ENCODE assay signal across 8 cellular contexts in the genomic region with DNA sequence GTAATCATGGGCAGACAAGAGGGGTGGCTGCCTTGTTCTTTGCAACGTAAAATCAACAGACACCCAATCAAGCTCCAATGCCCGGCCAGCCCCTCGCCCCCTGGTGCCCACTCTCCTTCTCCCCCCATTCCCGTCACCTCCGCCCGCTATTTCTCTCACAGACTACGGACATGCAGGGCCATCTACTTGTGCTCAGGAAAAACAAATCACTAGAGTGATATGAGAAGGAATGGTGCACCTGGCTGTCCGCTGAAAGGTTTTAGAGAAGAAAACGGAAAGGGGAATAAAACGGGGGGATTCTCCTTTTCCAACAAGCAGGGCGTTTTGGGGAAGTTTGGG. TPM values are rescaled to one million over a fixed set of nuclear protein-coding genes. Genes with fewer than 3 reads are reported as not detected.
A peak's percentile ranks its signal among the peaks of the same experiment; 100 is the strongest.
DNase-seq lines count a peak whose midpoint lies in the region; ATAC-seq and TF ChIP-seq lines count a peak whose summit lies in the region.

No MANE protein-coding gene starts in this region.

- H3K23ac ChIP-seq in trophoblast cell (ENCODE audit: low read length), result no peak overlapping the region

- no peak overlapping the region for H2AFZ ChIP-seq in trophoblast cell (ENCODE audit: insufficient read depth, low read length, poor library complexity)

- no peak overlapping the region for H2BK120ac ChIP-seq in trophoblast cell (ENCODE audit: insufficient read depth, low read length, poor library complexity)

- no peak for TF ChIP-seq CTCF in GM06990 (IDR thresholded peaks at IDR 0.05; ENCODE audit: insufficient read depth, low read length, poor library complexity, severe bottlenecking)
- TF ChIP-seq CTCF in Panc1 (IDR thresholded peaks at IDR 0.05), result no peak

- H2BK12ac ChIP-seq in trophoblast cell (ENCODE audit: low read length), result no peak overlapping the region

- no peak overlapping the region for H2AK5ac ChIP-seq in trophoblast cell (ENCODE audit: low read length)

- no peak for DNase-seq in GM06990 (ENCODE audit: extremely low read depth, insufficient read length)
- no peak for DNase-seq in Panc1 (ENCODE audit: low read depth, low spot score)
- no peak for DNase-seq in trophoblast cell
- no peak for DNase-seq in mucosa of gallbladder (ENCODE audit: low spot score)
- DNase-seq in NCI-H146 (lab: John Stamatoyannopoulos, UW), result no peak

- H3K27me3 ChIP-seq in GM06990 (replicated peaks; ENCODE audit: control insufficient read depth, insufficient read depth, low read length), result peaks cover 6% of the 10 kb centered on the region
- H3K27me3 ChIP-seq in Panc1 (ENCODE audit: control insufficient read depth, insufficient read depth, low read length), result peaks cover 40% of the 10 kb centered on the region
- peaks cover 0 to 17% of the 10 kb centered on the region in 2 donors for H3K27me3 ChIP-seq in esophagus (ENCODE audit: control insufficient read depth in 1 of 2, insufficient read depth in 2 of 2, low read length in 2 of 2)
- H3K27me3 ChIP-seq in trophoblast cell (ENCODE audit: insufficient read depth, low read length), result peaks cover 32% of the 10 kb centered on the region

- H3K4me3 ChIP-seq in GM06990 (replicated peaks; ENCODE audit: low read depth, low read length) (peak overlapping the region; percentile 50), Panc1 (ENCODE audit: low read depth in 2 of 2, low read length in 2 of 2) (peak overlapping the region; percentile 58 to 83), esophagus (ENCODE audit: low read depth in 1 of 2, low read length in 2 of 2) (peak overlapping the region; percentile 70 to 71), trophoblast cell (ENCODE audit: low read depth, low read length) (no peak overlapping the region)

- H4K12ac ChIP-seq in trophoblast cell (ENCODE audit: low read depth, low read length), result no peak overlapping the region

- no peak overlapping the region for H3K18ac ChIP-seq in trophoblast cell (ENCODE audit: low read length)

- H3K36me3 ChIP-seq in GM06990 (ENCODE audit: control insufficient read depth, insufficient read depth, low read length) (no peaks in the 10 kb centered on the region), Panc1 (ENCODE audit: control insufficient read depth, insufficient read depth, low read length) (no peaks in the 10 kb centered on the region; the same call in 1 of the 2 replicates), esophagus (ENCODE audit: control insufficient read depth in 2 of 2, insufficient read depth in 2 of 2, low read length in 1 of 2) (no peaks in the 10 kb centered on the region), trophoblast cell (ENCODE audit: control insufficient read depth in 1 of 2, insufficient read depth in 2 of 2, low read length in 2 of 2) (no peaks in the 10 kb centered on the region)

- no peaks in the 10 kb centered on the region for H3K79me2 ChIP-seq in trophoblast cell (ENCODE audit: control insufficient read depth, insufficient read depth, low read length, poor library complexity)

- H3K9me3 ChIP-seq in Panc1 (ENCODE audit: control insufficient read depth, insufficient read depth, low read depth, low read length) (no peaks in the 10 kb centered on the region), esophagus (ENCODE audit: control insufficient read depth in 2 of 2, insufficient read depth in 1 of 2, low read depth in 1 of 2, low read length in 1 of 2) (no peaks in the 10 kb centered on the region), trophoblast cell (ENCODE audit: insufficient read depth, low read depth, low read length) (no peaks in the 10 kb centered on the region)

- H3K4me2 ChIP-seq in trophoblast cell (ENCODE audit: low read length), result peak overlapping the region; percentile 83

- intact Hi-C loops in Panc1 (cut with micrococcal nuclease; ENCODE audit: unreplicated experiment), result loop anchor here (10.0 kb wide), 1 partner anchor 262 kb away; no protein-coding TSS in a partner anchor

- 0 to 1% methylated on average over 11 of the region's 11 CpGs for WGBS in esophagus, 2 donors
- WGBS in trophoblast cell (ENCODE audit: extremely low coverage, insufficient coverage, insufficient read length), result no CpG with 5 or more reads among the region's 11 CpGs

- H3K4me1 ChIP-seq in Panc1 (ENCODE audit: control insufficient read depth, insufficient read depth, low read length) (peaks cover 12% of the 10 kb centered on the region), esophagus (ENCODE audit: control insufficient read depth in 2 of 2, insufficient read depth in 2 of 2, low read length in 1 of 2) (peaks cover 8 to 11% of the 10 kb centered on the region in 2 donors), trophoblast cell (ENCODE audit: control insufficient read depth in 1 of 2, insufficient read depth in 2 of 2, low read length in 2 of 2) (peaks cover 2 to 9% of the 10 kb centered on the region in 2 experiments)

- no peak overlapping the region for H4K91ac ChIP-seq in trophoblast cell (ENCODE audit: low read depth, low read length)

- H2BK5ac ChIP-seq in trophoblast cell (ENCODE audit: low read depth, low read length, poor library complexity), result no peak overlapping the region

- H3K9ac ChIP-seq in trophoblast cell (ENCODE audit: low read length), result no peak overlapping the region

- no peak overlapping the region for H3K14ac ChIP-seq in trophoblast cell (ENCODE audit: low read length)

- BruUV-seq in Panc1 (replicated peaks; lab: Mats Ljungman, UMichigan), result no TSS peak

- H3K79me1 ChIP-seq in trophoblast cell (ENCODE audit: low read length), result no peaks in the 10 kb centered on the region

- no peak overlapping the region for H3K4ac ChIP-seq in trophoblast cell (ENCODE audit: low read depth, low read length)

- CTCF ChIA-PET in Panc1 (lab: Charles Lee), result no interaction called here

- POLR2A ChIA-PET in Panc1 (lab: Charles Lee), result interaction anchor here (0.6 kb wide), 1 partner anchor 105 kb away, joined by 3 read pairs; no protein-coding TSS in a partner anchor

- H4K8ac ChIP-seq in trophoblast cell (ENCODE audit: low read depth, low read length), result no peak overlapping the region

- ATAC-seq in Panc1, result no peak
- ATAC-seq in GM18519 (IDR thresholded peaks at IDR 0.05; ENCODE audit: low FRiP score, unreplicated experiment), result no peak
- no peak for ATAC-seq in GM18511 (IDR thresholded peaks at IDR 0.05; ENCODE audit: unreplicated experiment)

- H3K27ac ChIP-seq in Panc1 (ENCODE audit: low read length) (no peak overlapping the region), esophagus (ENCODE audit: low read depth in 2 of 2, low read length in 1 of 2) (no peak overlapping the region), trophoblast cell (ENCODE audit: low read depth, low read length) (no peak overlapping the region)

- in situ Hi-C loops in Panc1 (cut with HindIII; ENCODE audit: low pct_unique_long_range_greater_than_20kb, low sequenced_read_pairs), result no loop called here

RNA-seq across cellular contexts. Expression of a gene that starts 0.4 kb away (rescaled TPM):
- total RNA-seq in Panc1 (2021; ENCODE audit: unreplicated experiment) (not detected), mucosa of gallbladder (8.0 TPM)
- polyA plus RNA-seq in Panc1 (2012; ENCODE audit: insufficient read length), result not detected
- under 1 TPM in 1 of 2 donors, not detected in 1; 0.19 TPM for polyA plus RNA-seq in esophagus
- 0.10 and 0.23 TPM in 2 replicates for polyA plus RNA-seq in trophoblast cell (2013)
